In the genomic region with DNA sequence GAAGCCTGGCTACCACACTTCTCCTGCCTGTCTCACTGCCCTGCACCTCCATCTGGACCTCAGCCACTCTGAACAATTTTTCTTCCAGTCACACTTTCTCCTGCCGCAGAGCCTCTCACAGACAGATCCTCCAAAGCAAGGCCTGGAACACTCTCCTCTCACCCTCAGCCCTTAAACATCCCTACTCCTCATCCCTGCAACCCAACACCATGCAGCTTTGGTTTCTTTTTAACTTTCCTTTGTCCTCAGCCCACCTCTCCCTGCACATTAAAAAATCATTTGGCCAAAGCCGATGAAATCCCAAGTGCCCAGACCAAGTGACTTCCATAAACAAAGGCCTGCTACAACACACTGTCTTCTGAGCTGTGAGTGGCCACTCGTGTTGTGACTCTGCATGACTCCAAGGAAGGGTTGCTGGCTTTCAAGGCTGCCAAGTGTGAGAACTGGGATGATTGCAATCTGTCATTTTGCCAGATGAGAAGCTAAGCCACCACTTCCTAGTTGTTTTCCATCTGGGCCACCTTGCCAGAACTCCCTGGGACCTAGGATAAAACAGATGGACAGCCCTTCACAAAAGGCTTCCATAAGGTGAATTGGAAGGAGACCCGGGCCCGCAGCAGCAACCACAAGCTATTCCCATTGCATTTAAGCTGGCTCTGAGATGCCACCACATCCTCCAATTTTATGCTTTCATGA, we compare ENCODE assay signal across 1 cellular context.
TF ChIP-seq lines count a peak whose summit lies in the region.

No MANE protein-coding gene starts in this region.

TF ChIP-seq in H1, 55 proteins besides CTCF, POLR2A, EP300 and RAD21 (continued from another document):
- TF ChIP-seq, protein P1, sequence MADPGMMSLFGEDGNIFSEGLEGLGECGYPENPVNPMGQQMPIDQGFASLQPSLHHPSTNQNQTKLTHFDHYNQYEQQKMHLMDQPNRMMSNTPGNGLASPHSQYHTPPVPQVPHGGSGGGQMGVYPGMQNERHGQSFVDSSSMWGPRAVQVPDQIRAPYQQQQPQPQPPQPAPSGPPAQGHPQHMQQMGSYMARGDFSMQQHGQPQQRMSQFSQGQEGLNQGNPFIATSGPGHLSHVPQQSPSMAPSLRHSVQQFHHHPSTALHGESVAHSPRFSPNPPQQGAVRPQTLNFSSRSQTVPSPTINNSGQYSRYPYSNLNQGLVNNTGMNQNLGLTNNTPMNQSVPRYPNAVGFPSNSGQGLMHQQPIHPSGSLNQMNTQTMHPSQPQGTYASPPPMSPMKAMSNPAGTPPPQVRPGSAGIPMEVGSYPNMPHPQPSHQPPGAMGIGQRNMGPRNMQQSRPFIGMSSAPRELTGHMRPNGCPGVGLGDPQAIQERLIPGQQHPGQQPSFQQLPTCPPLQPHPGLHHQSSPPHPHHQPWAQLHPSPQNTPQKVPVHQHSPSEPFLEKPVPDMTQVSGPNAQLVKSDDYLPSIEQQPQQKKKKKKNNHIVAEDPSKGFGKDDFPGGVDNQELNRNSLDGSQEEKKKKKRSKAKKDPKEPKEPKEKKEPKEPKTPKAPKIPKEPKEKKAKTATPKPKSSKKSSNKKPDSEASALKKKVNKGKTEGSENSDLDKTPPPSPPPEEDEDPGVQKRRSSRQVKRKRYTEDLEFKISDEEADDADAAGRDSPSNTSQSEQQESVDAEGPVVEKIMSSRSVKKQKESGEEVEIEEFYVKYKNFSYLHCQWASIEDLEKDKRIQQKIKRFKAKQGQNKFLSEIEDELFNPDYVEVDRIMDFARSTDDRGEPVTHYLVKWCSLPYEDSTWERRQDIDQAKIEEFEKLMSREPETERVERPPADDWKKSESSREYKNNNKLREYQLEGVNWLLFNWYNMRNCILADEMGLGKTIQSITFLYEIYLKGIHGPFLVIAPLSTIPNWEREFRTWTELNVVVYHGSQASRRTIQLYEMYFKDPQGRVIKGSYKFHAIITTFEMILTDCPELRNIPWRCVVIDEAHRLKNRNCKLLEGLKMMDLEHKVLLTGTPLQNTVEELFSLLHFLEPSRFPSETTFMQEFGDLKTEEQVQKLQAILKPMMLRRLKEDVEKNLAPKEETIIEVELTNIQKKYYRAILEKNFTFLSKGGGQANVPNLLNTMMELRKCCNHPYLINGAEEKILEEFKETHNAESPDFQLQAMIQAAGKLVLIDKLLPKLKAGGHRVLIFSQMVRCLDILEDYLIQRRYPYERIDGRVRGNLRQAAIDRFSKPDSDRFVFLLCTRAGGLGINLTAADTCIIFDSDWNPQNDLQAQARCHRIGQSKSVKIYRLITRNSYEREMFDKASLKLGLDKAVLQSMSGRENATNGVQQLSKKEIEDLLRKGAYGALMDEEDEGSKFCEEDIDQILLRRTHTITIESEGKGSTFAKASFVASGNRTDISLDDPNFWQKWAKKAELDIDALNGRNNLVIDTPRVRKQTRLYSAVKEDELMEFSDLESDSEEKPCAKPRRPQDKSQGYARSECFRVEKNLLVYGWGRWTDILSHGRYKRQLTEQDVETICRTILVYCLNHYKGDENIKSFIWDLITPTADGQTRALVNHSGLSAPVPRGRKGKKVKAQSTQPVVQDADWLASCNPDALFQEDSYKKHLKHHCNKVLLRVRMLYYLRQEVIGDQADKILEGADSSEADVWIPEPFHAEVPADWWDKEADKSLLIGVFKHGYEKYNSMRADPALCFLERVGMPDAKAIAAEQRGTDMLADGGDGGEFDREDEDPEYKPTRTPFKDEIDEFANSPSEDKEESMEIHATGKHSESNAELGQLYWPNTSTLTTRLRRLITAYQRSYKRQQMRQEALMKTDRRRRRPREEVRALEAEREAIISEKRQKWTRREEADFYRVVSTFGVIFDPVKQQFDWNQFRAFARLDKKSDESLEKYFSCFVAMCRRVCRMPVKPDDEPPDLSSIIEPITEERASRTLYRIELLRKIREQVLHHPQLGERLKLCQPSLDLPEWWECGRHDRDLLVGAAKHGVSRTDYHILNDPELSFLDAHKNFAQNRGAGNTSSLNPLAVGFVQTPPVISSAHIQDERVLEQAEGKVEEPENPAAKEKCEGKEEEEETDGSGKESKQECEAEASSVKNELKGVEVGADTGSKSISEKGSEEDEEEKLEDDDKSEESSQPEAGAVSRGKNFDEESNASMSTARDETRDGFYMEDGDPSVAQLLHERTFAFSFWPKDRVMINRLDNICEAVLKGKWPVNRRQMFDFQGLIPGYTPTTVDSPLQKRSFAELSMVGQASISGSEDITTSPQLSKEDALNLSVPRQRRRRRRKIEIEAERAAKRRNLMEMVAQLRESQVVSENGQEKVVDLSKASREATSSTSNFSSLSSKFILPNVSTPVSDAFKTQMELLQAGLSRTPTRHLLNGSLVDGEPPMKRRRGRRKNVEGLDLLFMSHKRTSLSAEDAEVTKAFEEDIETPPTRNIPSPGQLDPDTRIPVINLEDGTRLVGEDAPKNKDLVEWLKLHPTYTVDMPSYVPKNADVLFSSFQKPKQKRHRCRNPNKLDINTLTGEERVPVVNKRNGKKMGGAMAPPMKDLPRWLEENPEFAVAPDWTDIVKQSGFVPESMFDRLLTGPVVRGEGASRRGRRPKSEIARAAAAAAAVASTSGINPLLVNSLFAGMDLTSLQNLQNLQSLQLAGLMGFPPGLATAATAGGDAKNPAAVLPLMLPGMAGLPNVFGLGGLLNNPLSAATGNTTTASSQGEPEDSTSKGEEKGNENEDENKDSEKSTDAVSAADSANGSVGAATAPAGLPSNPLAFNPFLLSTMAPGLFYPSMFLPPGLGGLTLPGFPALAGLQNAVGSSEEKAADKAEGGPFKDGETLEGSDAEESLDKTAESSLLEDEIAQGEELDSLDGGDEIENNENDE (IDR thresholded peaks at IDR 0.05; ENCODE audit: insufficient replicate concordance, low read length): no peak
